Comparison of ENCODE assay signal across 1 cellular context in the genomic region with DNA sequence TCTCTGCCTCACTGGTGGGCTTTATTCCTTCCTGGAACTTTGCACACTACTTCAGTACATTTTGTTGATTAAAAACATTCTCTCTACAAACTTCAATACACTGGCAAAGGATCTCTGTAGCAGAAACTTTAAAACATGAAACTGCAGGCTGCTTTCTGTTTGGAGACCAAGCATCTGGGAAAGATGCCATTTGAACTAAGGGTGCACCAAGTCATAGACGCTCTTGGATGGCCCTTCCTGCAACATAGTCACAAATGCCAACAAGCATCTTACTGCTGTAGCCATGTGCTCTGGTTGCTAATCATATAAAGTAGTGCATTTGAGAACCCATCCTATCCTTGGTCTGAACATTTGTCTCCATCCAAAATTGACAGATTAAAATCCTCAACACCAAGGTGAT.
TF ChIP-seq lines count a peak whose summit lies in the region.

No MANE protein-coding gene starts in this region.

TF ChIP-seq in IMR-90, 13 proteins besides CTCF, POLR2A, EP300 and RAD21:
- TF ChIP-seq CEBPB (IDR thresholded peaks at IDR 0.05; ENCODE audit: low read depth, low read length): no peak
- TF ChIP-seq, protein P1, sequence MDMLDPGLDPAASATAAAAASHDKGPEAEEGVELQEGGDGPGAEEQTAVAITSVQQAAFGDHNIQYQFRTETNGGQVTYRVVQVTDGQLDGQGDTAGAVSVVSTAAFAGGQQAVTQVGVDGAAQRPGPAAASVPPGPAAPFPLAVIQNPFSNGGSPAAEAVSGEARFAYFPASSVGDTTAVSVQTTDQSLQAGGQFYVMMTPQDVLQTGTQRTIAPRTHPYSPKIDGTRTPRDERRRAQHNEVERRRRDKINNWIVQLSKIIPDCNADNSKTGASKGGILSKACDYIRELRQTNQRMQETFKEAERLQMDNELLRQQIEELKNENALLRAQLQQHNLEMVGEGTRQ (IDR thresholded peaks at IDR 0.05; ENCODE audit: low read depth, low read length): no peak
- TF ChIP-seq FOS (IDR thresholded peaks at IDR 0.05; ENCODE audit: low read depth, low read length): no peak
- no peak for TF ChIP-seq ELK1 (IDR thresholded peaks at IDR 0.05; ENCODE audit: borderline replicate concordance, low read depth, low read length)
- no peak for TF ChIP-seq MAFK (IDR thresholded peaks at IDR 0.05; ENCODE audit: low read depth, low read length)
- TF ChIP-seq NFE2L2 (IDR thresholded peaks at IDR 0.05; ENCODE audit: low read depth, low read length): no peak
- TF ChIP-seq RCOR1 (IDR thresholded peaks at IDR 0.05; ENCODE audit: insufficient replicate concordance, low read length): no peak
- TF ChIP-seq SMC3 (IDR thresholded peaks at IDR 0.05; ENCODE audit: low read depth, low read length): no peak
